21 cellular contexts compared by ENCODE assay signal in the genomic region with DNA sequence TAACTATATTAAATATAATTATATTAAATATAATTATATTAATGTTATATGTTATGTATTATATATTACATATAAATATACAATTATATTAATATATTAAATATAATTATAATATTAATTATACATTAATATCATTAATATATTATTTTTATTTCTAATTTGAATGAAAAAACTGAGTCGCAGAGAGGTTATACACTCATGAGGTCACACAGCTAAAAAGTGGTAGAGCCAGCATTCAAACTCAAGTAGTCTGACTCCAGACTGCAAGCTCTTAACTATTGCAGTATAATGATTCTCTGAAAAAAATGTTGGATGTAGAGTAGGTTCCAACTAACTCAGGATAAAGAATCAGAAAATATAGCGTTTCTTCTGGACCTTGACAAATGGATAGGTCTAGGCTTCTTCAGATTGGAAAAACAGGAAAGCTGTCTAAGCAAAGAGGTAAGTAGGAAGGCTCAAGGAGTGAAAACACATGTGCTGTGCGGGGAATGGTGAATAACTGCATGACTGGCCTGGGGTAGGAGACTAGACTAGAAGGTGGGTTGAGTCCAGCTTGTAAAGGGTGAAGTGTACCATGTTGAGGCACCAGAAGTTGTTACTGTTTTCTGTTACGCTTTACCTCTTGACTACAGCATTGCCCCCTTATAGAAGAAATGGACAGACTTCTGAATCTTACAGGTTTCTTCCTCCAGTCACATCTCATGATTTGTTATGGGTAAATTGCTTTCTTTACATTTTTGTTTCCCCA.
DNase-seq lines count a peak whose midpoint lies in the region; ATAC-seq lines count a peak whose summit lies in the region.
"Had no signal": no experiment of that assay in that cellular context is flagged by ENCODE, and none has a peak within 500 bp of the region (broad histone marks: within the 10 kb centered on the region; RNA-seq: fewer than 3 reads in every experiment).

No MANE protein-coding gene starts in this region.

- no peak for ATAC-seq in HG03139 (IDR thresholded peaks at IDR 0.05; ENCODE audit: unreplicated experiment)
- no peak for ATAC-seq in GM18909 (IDR thresholded peaks at IDR 0.05; ENCODE audit: poor library complexity, unreplicated experiment)
- ATAC-seq: A549, GM23338, K562, PC-3 had no signal

- DNase-seq in NCI-H345 (lab: John Stamatoyannopoulos, UW) (peak; percentile 29), NCI-H345 treated with DMSO at 0.1 percent for 48 hours (lab: John Stamatoyannopoulos, UW; ENCODE audit: unreplicated experiment) (no peak), SK-N-DZ (ENCODE audit: low spot score) (peak; percentile 8)
- DNase-seq in stimulated activated CD4-positive, alpha-beta T cell treated with anti-CD3 and anti-CD28 coated beads, Interleukin-15, amount 100 ng/mL, for 24 hours: peak; percentile 4
- no peak for DNase-seq in stimulated activated CD4-positive, alpha-beta T cell treated with anti-CD3 and anti-CD28 coated beads, Interleukin-4, amount 100 ng/mL, for 24 hours
- DNase-seq: AML-193; CD4-positive, alpha-beta T cell; H9; NCI-H1048; NCI-H1694; NCI-H2029 treated with DMSO at 0.1 percent for 48 hours; NCI-H2171; NCI-H446 treated with DMSO at 0.1 percent for 48 hours; NCI-H526; PC-3; SJCRH30 had no signal

Comparison
In these comparisons a context has a peak if more than half of its experiments do, and no peak if none do; other contexts are left out.
1. DNase-seq: peak in NCI-H345 (single experiment), stimulated activated CD4-positive, alpha-beta T cell treated with anti-CD3 and anti-CD28 coated beads, Interleukin-15, amount 100 ng/mL, for 24 hours (single experiment) and SK-N-DZ (single experiment); none in NCI-H345 treated with DMSO at 0.1 percent for 48 hours (single experiment) and stimulated activated CD4-positive, alpha-beta T cell treated with anti-CD3 and anti-CD28 coated beads, Interleukin-4, amount 100 ng/mL, for 24 hours (single experiment).